ENCODE assay signal across 32 cellular contexts in the genomic region with DNA sequence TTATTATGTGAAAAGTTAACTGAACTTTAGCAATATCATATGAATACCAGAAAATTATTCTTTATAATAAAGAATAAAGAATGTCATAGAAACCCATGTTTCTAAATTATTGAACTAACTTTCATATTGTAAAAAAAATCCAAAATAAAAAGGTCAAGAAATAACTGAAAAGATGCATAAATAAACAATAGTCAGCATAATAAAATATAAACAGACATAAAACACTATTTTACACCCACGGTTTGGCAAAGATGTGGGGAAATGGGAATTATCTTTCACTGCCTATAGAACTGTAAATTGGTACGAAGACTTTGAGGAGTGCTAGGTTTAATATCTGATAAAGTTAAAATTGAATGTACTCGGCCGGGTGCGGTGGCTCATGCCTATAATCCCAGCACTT. TPM values are rescaled to one million over a fixed set of nuclear protein-coding genes. Genes with fewer than 3 reads are reported as not detected.
"Had no signal": no experiment of that assay in that cellular context is flagged by ENCODE, and none has a peak within 500 bp of the region (broad histone marks: within the 10 kb centered on the region; RNA-seq: fewer than 3 reads in every experiment).

No MANE protein-coding gene starts in this region.

- H3K4me3 ChIP-seq: left ventricle myocardium inferior, lung, ovary, prostate gland, sigmoid colon, tibial nerve, uterus had no signal

- FAIRE-seq: islet of Langerhans had no signal

- H3K27ac ChIP-seq: left ventricle myocardium inferior, ovary, prostate gland, sigmoid colon, tibial nerve, uterus had no signal

- DNase-seq: hypothalamus; immature natural killer cell; left ventricle myocardium inferior; mesendoderm; naive B cell; ovary; posterior cingulate gyrus; retina; right cardiac atrium; sigmoid colon; small intestine; stimulated activated CD4-positive, alpha-beta T cell treated with anti-CD3 and anti-CD28 coated beads, Interleukin-1b, Interleukin-23, amount 100 ng/mL, for 48 hours; stimulated activated CD4-positive, alpha-beta T cell treated with anti-CD3 and anti-CD28 coated beads, Interleukin-2, amount 100 ng/mL, for 48 hours; stimulated activated CD4-positive, alpha-beta T cell treated with anti-CD3 and anti-CD28 coated beads, Interleukin-4, amount 100 ng/mL, for 4 hours; stimulated activated CD8-positive, alpha-beta memory T cell treated with anti-CD3 and anti-CD28 coated beads, Interleukin-4, amount 100 ng/mL, for 48 hours; stimulated activated naive CD4-positive, alpha-beta T cell treated with Interleukin-2 at 50 U/mL for 16 hours; stimulated activated naive CD8-positive, alpha-beta T cell treated with anti-CD3 and anti-CD28 coated beads, Interleukin-15, amount 100 ng/mL, for 72 hours; substantia nigra; uterus had no signal

- H3K27me3 ChIP-seq: ovary, sigmoid colon, tibial nerve, uterus had no signal

- ATAC-seq: natural killer cell treated with Interleukin-12 subunit alpha and Interleukin-12 subunit beta and Interleukin-15 and Interleukin-18, amount 100 ng/mL, for 72 hours; right cardiac atrium; stimulated activated memory B cell treated with anti-CD40 and anti-IgM and Interleukin-4, amounts not matched to agents 10 μg/mL and 1 μg/mL and 100 μg/mL, for 72 hours; stimulated activated naive CD8-positive, alpha-beta T cell treated with anti-CD3 and anti-CD28 coated beads, Interleukin-15, amount 100 ng/mL, for 72 hours had no signal

- H3K9me3 ChIP-seq: left ventricle myocardium inferior, ovary, prostate gland, sigmoid colon, tibial nerve, uterus had no signal

- H3K4me1 ChIP-seq: left ventricle myocardium inferior, prostate gland, sigmoid colon, tibial nerve had no signal

- H3K36me3 ChIP-seq: left ventricle myocardium inferior, ovary, prostate gland, sigmoid colon, tibial nerve, uterus had no signal

RNA-seq across cellular contexts. Expression of a gene that starts 34.7 kb away (rescaled TPM):
- total RNA-seq: kidney epithelial cell; left ventricle myocardium inferior; lower leg skin; lung; mononuclear cell; natural killer cell treated with Interleukin-12 subunit alpha and Interleukin-12 subunit beta and Interleukin-15 and Interleukin-18, amount 100 ng/mL, for 72 hours; ovary; prostate gland; right cardiac atrium; sigmoid colon; temporal lobe; tibial nerve; ureter; uterus had no signal
- polyA plus RNA-seq: immature natural killer cell, lung, neural cell, ovary, right cardiac atrium, sigmoid colon, small intestine had no signal

RNA-seq across cellular contexts. Expression of a gene that starts 44.3 kb away (rescaled TPM):
- total RNA-seq: kidney epithelial cell, left ventricle myocardium inferior, lung, mesothelial cell of epicardium, ovary, prostate gland, right cardiac atrium, temporal lobe, tibial nerve, ureter, uterus had no signal
- polyA plus RNA-seq: immature natural killer cell, lung, neural cell, ovary, right cardiac atrium, sigmoid colon, small intestine had no signal
